ENCODE assay signal across 8 cellular contexts in the genomic region with DNA sequence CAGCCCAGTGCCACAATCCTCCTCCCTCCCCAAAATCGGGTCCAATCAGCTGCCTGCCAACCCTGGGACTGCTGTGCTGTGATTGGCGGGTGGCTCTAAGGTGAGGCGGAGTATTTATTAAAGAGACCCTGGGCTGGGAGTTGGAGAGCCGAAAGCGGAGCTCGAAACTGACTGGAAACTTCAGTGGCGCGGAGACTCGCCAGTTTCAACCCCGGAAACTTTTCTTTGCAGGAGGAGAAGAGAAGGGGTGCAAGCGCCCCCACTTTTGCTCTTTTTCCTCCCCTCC. TPM values are rescaled to one million over a fixed set of nuclear protein-coding genes. Genes with fewer than 3 reads are reported as not detected.
DNase-seq lines count a peak whose midpoint lies in the region; ATAC-seq and TF ChIP-seq lines count a peak whose summit lies in the region.

A gene (plus strand): TSS at position 143 of the 286 bp plus-strand sequence. CDS start 372 bp downstream, outside the sequence.

- H3K4me3 Mint-ChIP-seq in activated B cell treated with CpG ODN at 0.5 μM for 24 hours = peak within 1 kb of the TSS; percentile 70

- POLR2A ChIA-PET in activated B cell treated with CpG ODN at 0.5 μM for 24 hours (lab: Charles Lee) = interaction anchor here (0.6 kb wide), 1 partner anchor 1101 kb away, joined by 6 read pairs; no protein-coding TSS in a partner anchor

- H3K27me3 ChIP-seq in cardiac muscle cell (peaks cover 73% of the 10 kb centered on the region), parathyroid adenoma (ENCODE audit: control insufficient read depth, insufficient read depth, low read length) (peaks cover 14% of the 10 kb centered on the region)

- H3K79me2 ChIP-seq in parathyroid adenoma = no peaks in the 10 kb centered on the region

- peaks cover 68% of the 10 kb centered on the region for H3K27me3 Mint-ChIP-seq in activated B cell treated with CpG ODN at 0.5 μM for 24 hours

- intact Hi-C loops in activated B cell treated with CpG ODN at 0.5 μM for 24 hours (cut with micrococcal nuclease) = no loop called here

- peak within 1 kb of the TSS; percentile 38 for H2AFZ ChIP-seq in parathyroid adenoma

- H3K36me3 Mint-ChIP-seq in activated B cell treated with CpG ODN at 0.5 μM for 24 hours (ENCODE audit: low read depth) = no peaks in the 10 kb centered on the region

- no peak within 1 kb of the TSS for H3K9ac ChIP-seq in parathyroid adenoma

- DNase-seq in GM13977 (ENCODE audit: low spot score) (peak; percentile 97), NCI-H1417 (lab: John Stamatoyannopoulos, UW) (peak; percentile 51 to 90 (median 82)), activated B cell treated with CpG ODN at 0.5 μM for 24 hours (no peak), cardiac muscle cell (ENCODE audit: low read depth in 1 of 2, low spot score in 1 of 2) (peak; percentile 93 to 98)
- no peak for DNase-seq in stimulated activated CD4-positive, alpha-beta T cell treated with anti-CD3 and anti-CD28 coated beads, Interleukin-12 subunit alpha, Interleukin-12 subunit beta, amount 100 ng/mL, for 4 hours

- peaks cover 20% of the 10 kb centered on the region for H3K4me1 Mint-ChIP-seq in activated B cell treated with CpG ODN at 0.5 μM for 24 hours

- ATAC-seq in HG02610 (IDR thresholded peaks at IDR 0.05; ENCODE audit: unreplicated experiment) = peak; percentile 83
- ATAC-seq in activated B cell treated with CpG ODN at 0.5 μM for 24 hours (ENCODE audit: low read depth) = peak; percentile 47

- H3K9me3 ChIP-seq in cardiac muscle cell (ENCODE audit: low read depth) (no peaks in the 10 kb centered on the region), parathyroid adenoma (ENCODE audit: control insufficient read depth, low read length) (no peaks in the 10 kb centered on the region)

- TF ChIP-seq CTCF in 22Rv1 (IDR thresholded peaks at IDR 0.05) = no peak
- no peak for TF ChIP-seq CTCF in GM13977 (IDR thresholded peaks at IDR 0.05; ENCODE audit: extremely low read depth, insufficient read depth, missing control alignments)
- TF ChIP-seq CTCF in activated B cell treated with CpG ODN at 0.5 μM for 24 hours (IDR thresholded peaks at IDR 0.05) = no peak
- no peak for TF ChIP-seq CTCF in cardiac muscle cell (IDR thresholded peaks at IDR 0.05; ENCODE audit: low read depth, low read length)
- no peak for TF ChIP-seq CTCF in parathyroid adenoma (IDR thresholded peaks at IDR 0.05)

- H3K4me1 ChIP-seq in cardiac muscle cell (ENCODE audit: low read depth) (peaks cover 36% of the 10 kb centered on the region), parathyroid adenoma (no peaks in the 10 kb centered on the region)

- H3K9me3 Mint-ChIP-seq in activated B cell treated with CpG ODN at 0.5 μM for 24 hours = no peaks in the 10 kb centered on the region

- H3K27ac Mint-ChIP-seq in activated B cell treated with CpG ODN at 0.5 μM for 24 hours = no peak within 1 kb of the TSS

- H3K4me3 ChIP-seq in cardiac muscle cell (peak within 1 kb of the TSS; percentile 40), parathyroid adenoma (ENCODE audit: low read depth, low read length) (peak within 1 kb of the TSS; percentile 50)

- peak within 1 kb of the TSS; percentile 89 for H3K27ac ChIP-seq in 22Rv1
- H3K27ac ChIP-seq in cardiac muscle cell = no peak within 1 kb of the TSS
- no peak within 1 kb of the TSS for H3K27ac ChIP-seq in parathyroid adenoma

- H3K4me2 ChIP-seq in parathyroid adenoma (ENCODE audit: low read length) = peak within 1 kb of the TSS; percentile 59

- no peaks in the 10 kb centered on the region for H3K36me3 ChIP-seq in cardiac muscle cell
- H3K36me3 ChIP-seq in parathyroid adenoma (ENCODE audit: control insufficient read depth, insufficient read depth, low read length) = no peaks in the 10 kb centered on the region

- CTCF ChIA-PET in activated B cell treated with CpG ODN at 0.5 μM for 24 hours (lab: Charles Lee) = no interaction called here

- in situ Hi-C loops in GM13977 (cut with MboI; ENCODE audit: low pct_unique_long_range_greater_than_20kb, low sequenced_read_pairs, unreplicated experiment) = loop anchor here (25.0 kb wide), 1 partner anchor 416 kb away; no protein-coding TSS in a partner anchor

RNA-seq across cellular contexts. Expression of the gene that starts here (rescaled TPM):
- total RNA-seq in activated B cell treated with CpG ODN at 0.5 μM for 24 hours (0.07 TPM in 2 replicates), cardiac muscle cell (3.2 and 4.3 TPM in 2 replicates)
- polyA plus RNA-seq in cardiac muscle cell = 1.1 and 4.5 TPM in 2 replicates

Comparison
In these comparisons a context has a peak if more than half of its experiments do, and no peak if none do; other contexts are left out.
1. Peak in ATAC-seq in activated B cell treated with CpG ODN at 0.5 μM for 24 hours; RNA of the gene not detected or under 1 TPM.
2. DNase-seq: peak in GM13977 (single experiment), NCI-H1417 (3 of 3) and cardiac muscle cell (2 of 2); none in activated B cell treated with CpG ODN at 0.5 μM for 24 hours (single experiment) and stimulated activated CD4-positive, alpha-beta T cell treated with anti-CD3 and anti-CD28 coated beads, Interleukin-12 subunit alpha, Interleukin-12 subunit beta, amount 100 ng/mL, for 4 hours (single experiment).